In the genomic region with DNA sequence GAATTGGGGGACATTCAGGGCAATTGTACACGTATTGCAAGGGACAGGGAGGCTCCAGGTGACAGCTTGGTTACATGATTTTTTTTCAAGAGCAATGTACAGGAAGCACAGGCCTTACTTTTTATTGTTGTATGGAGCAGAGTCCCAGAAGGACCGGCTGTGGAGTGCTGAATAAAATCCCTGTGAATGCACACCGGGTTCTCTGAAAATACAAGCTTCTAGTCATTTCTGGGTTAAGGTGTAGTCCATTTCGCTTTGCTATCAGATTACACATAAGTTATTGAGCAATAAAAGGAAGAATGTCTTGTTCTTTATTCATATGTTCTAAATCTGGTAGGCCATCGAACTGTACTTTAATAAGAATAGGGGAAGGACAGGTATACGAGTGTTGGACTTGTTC, we compare ENCODE assay signal across 15 cellular contexts. TPM values are rescaled to one million over a fixed set of nuclear protein-coding genes. Genes with fewer than 3 reads are reported as not detected.
"Had no signal": no experiment of that assay in that cellular context is flagged by ENCODE, and none has a peak within 500 bp of the region (broad histone marks: within the 10 kb centered on the region; RNA-seq: fewer than 3 reads in every experiment).

No MANE protein-coding gene starts in this region.

- DNase-seq: activated CD4-positive, alpha-beta T cell treated with anti-CD3 and anti-CD28 coated beads, Interleukin-2, amount 50 U/mL, for 1 hour; activated effector memory CD4-positive, alpha-beta T cell treated with anti-CD3 and anti-CD28 coated beads, Interleukin-2, amount 50 U/mL, for 16 hours; activated naive CD8-positive, alpha-beta T cell treated with anti-CD3 and anti-CD28 coated beads for 36 hours; activated T-cell treated with anti-CD3 and anti-CD28 coated beads, Interleukin-2, amount 50 U/mL, for 24 hours; anterior cingulate cortex; foreskin keratinocyte; head of caudate nucleus; pancreas; SHP77 treated with DMSO at 0.1 percent for 48 hours; spleen; stimulated activated CD4-positive, alpha-beta T cell treated with anti-CD3 and anti-CD28 coated beads, Interleukin-1b, Interleukin-23, amount 100 ng/mL, for 48 hours had no signal

- H3K4me3 Mint-ChIP-seq: activated naive CD8-positive, alpha-beta T cell treated with anti-CD3 and anti-CD28 coated beads for 36 hours; activated T-cell treated with anti-CD3 and anti-CD28 coated beads, Interleukin-2, amount 50 U/mL, for 24 hours; stimulated activated memory B cell treated with anti-CD40 and anti-IgM and Interleukin-4, amounts not matched to agents 10 μg/mL and 1 μg/mL and 100 μg/mL, for 72 hours; T-helper 1 cell treated with Interleukin-12 subunit alpha and Interleukin-12 subunit beta and Interleukin-4 antibody, amounts not matched to agents 30 μg/mL and 1 μg/mL, for 36 hours had no signal

- H3K9me3 Mint-ChIP-seq: activated naive CD8-positive, alpha-beta T cell treated with anti-CD3 and anti-CD28 coated beads for 36 hours; activated T-cell treated with anti-CD3 and anti-CD28 coated beads, Interleukin-2, amount 50 U/mL, for 24 hours; stimulated activated memory B cell treated with anti-CD40 and anti-IgM and Interleukin-4, amounts not matched to agents 10 μg/mL and 1 μg/mL and 100 μg/mL, for 72 hours; T-helper 1 cell treated with Interleukin-12 subunit alpha and Interleukin-12 subunit beta and Interleukin-4 antibody, amounts not matched to agents 30 μg/mL and 1 μg/mL, for 36 hours had no signal

- H3K4me1 ChIP-seq: foreskin keratinocyte, pancreas, spleen had no signal

- H3K36me3 Mint-ChIP-seq: activated naive CD8-positive, alpha-beta T cell treated with anti-CD3 and anti-CD28 coated beads for 36 hours; stimulated activated memory B cell treated with anti-CD40 and anti-IgM and Interleukin-4, amounts not matched to agents 10 μg/mL and 1 μg/mL and 100 μg/mL, for 72 hours had no signal

- H3K27me3 ChIP-seq: foreskin keratinocyte, pancreas, spleen, tibial nerve had no signal

- ATAC-seq: foreskin keratinocyte; pancreas; stimulated activated memory B cell treated with anti-CD40 and anti-IgM and Interleukin-4, amounts not matched to agents 10 μg/mL and 1 μg/mL and 100 μg/mL, for 72 hours had no signal

- H3K36me3 ChIP-seq: pancreas, spleen, tibial nerve had no signal

- H3K4me1 Mint-ChIP-seq: stimulated activated memory B cell treated with anti-CD40 and anti-IgM and Interleukin-4, amounts not matched to agents 10 μg/mL and 1 μg/mL and 100 μg/mL, for 72 hours had no signal

- H3K9me3 ChIP-seq: pancreas, spleen, tibial nerve had no signal

- H3K27me3 Mint-ChIP-seq: activated naive CD8-positive, alpha-beta T cell treated with anti-CD3 and anti-CD28 coated beads for 36 hours; activated T-cell treated with anti-CD3 and anti-CD28 coated beads, Interleukin-2, amount 50 U/mL, for 24 hours; stimulated activated memory B cell treated with anti-CD40 and anti-IgM and Interleukin-4, amounts not matched to agents 10 μg/mL and 1 μg/mL and 100 μg/mL, for 72 hours had no signal

- H3K27ac ChIP-seq: foreskin keratinocyte, pancreas, spleen, tibial nerve had no signal

- H3K4me3 ChIP-seq: lung, pancreas, spleen, tibial nerve had no signal

- H3K27ac Mint-ChIP-seq: activated naive CD8-positive, alpha-beta T cell treated with anti-CD3 and anti-CD28 coated beads for 36 hours; activated T-cell treated with anti-CD3 and anti-CD28 coated beads, Interleukin-2, amount 50 U/mL, for 24 hours; stimulated activated memory B cell treated with anti-CD40 and anti-IgM and Interleukin-4, amounts not matched to agents 10 μg/mL and 1 μg/mL and 100 μg/mL, for 72 hours; T-helper 1 cell treated with Interleukin-12 subunit alpha and Interleukin-12 subunit beta and Interleukin-4 antibody, amounts not matched to agents 30 μg/mL and 1 μg/mL, for 36 hours had no signal

RNA-seq across cellular contexts. Expression of gene PDE3A, which starts 52.2 kb away (rescaled TPM):
- total RNA-seq: activated naive CD8-positive, alpha-beta T cell treated with anti-CD3 and anti-CD28 coated beads for 36 hours; foreskin keratinocyte had no signal
- polyA plus RNA-seq: foreskin keratinocyte had no signal
